ENCODE assay signal across 1 cellular context in the genomic region with DNA sequence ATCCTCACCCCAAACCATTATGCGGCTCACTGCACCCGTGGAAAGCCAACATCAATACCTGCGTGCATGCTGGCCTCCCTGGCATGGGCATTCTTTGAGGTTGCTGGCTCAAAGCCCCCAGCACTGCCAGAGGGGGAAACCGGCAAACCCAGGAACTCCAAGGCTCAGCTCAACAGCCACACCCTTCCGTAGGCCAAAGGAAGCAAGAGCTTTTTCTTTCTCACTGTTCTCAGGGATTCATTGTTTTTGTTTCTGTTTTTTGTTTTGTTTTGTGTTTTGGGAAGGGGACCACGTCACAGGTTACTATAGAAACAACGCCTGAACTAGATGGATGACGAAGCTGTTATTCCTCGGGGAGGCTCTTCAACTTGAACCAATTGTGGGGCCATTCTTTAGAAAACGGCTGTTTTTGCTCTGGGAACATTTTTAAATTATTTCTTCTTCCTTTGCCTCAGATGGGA.
TF ChIP-seq lines count a peak whose summit lies in the region.

No MANE protein-coding gene starts in this region.

TF ChIP-seq in WTC11, 78 proteins besides CTCF, POLR2A, EP300 and RAD21 (continued from another document):
- TF ChIP-seq, protein P1, sequence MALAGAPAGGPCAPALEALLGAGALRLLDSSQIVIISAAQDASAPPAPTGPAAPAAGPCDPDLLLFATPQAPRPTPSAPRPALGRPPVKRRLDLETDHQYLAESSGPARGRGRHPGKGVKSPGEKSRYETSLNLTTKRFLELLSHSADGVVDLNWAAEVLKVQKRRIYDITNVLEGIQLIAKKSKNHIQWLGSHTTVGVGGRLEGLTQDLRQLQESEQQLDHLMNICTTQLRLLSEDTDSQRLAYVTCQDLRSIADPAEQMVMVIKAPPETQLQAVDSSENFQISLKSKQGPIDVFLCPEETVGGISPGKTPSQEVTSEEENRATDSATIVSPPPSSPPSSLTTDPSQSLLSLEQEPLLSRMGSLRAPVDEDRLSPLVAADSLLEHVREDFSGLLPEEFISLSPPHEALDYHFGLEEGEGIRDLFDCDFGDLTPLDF (CRISPR knock-in tag; IDR thresholded peaks at IDR 0.05) = no peak
- TF ChIP-seq HMGA2 (CRISPR knock-in tag; IDR thresholded peaks at IDR 0.05) (no peak), ZBTB21 (CRISPR knock-in tag; IDR thresholded peaks at IDR 0.05; ENCODE audit: borderline replicate concordance) (no peak)
